Comparison of ENCODE assay signal across 19 cellular contexts in genomic region chr1:180061019-180061418, GRCh38.
"Had no signal": no experiment of that assay in that cellular context is flagged by ENCODE, and none has a peak within 500 bp of the region (broad histone marks: within the 10 kb centered on the region; RNA-seq: fewer than 3 reads in every experiment).

No MANE protein-coding gene starts in this region.

- H3K27ac ChIP-seq: colonic mucosa, esophagus squamous epithelium, gastrocnemius medialis, heart right ventricle, left lung, lower lobe of right lung had no signal

- H3K27me3 ChIP-seq: colonic mucosa, esophagus squamous epithelium, gastrocnemius medialis, heart right ventricle, left lung had no signal

- H3K36me3 ChIP-seq: colonic mucosa had no signal

- DNase-seq: colonic mucosa; cortex of kidney; effector CD4-positive, alpha-beta T cell; effector memory CD4-positive, alpha-beta T cell; esophagus squamous epithelium; foreskin fibroblast; foreskin melanocyte; gastrocnemius medialis; glutamatergic neuron; head of caudate nucleus; heart right ventricle; hippocampal formation; left cardiac atrium; left lung; left ventricle myocardium superior; lower lobe of right lung; mesenchymal stem cell; mucosa of descending colon; naive B cell had no signal

- H3K4me1 ChIP-seq: colonic mucosa, esophagus squamous epithelium, heart right ventricle, left lung, lower lobe of right lung had no signal

- H3K9me3 ChIP-seq: colonic mucosa, esophagus squamous epithelium, gastrocnemius medialis, heart right ventricle, left lung, lower lobe of right lung, mucosa of descending colon had no signal

- H3K4me3 ChIP-seq: colonic mucosa, esophagus squamous epithelium, gastrocnemius medialis, heart right ventricle, left lung, lower lobe of right lung, mucosa of descending colon had no signal
